30 cellular contexts compared by ENCODE assay signal in genomic region chr16:82008957-82009592, GRCh38. TPM values are rescaled to one million over a fixed set of nuclear protein-coding genes. Genes with fewer than 3 reads are reported as not detected.
"Had no signal": no experiment of that assay in that cellular context is flagged by ENCODE, and none has a peak within 500 bp of the region (broad histone marks: within the 10 kb centered on the region; RNA-seq: fewer than 3 reads in every experiment).

No MANE protein-coding gene starts in this region.

- ATAC-seq: activated T-cell treated with anti-CD3 and anti-CD28 coated beads, Interleukin-2, amount 50 U/mL, for 72 hours; effector memory CD8-positive, alpha-beta T cell; gastroesophageal sphincter; left colon had no signal

- DNase-seq: activated CD4-positive, alpha-beta T cell treated with anti-CD3 and anti-CD28 coated beads, Interleukin-2, amount 50 U/mL, for 1 hour; activated CD4-positive, CD25-positive, alpha-beta regulatory T cell treated with anti-CD3 and anti-CD28 coated beads, Interleukin-2, amount 50 U/mL, for 72 hours; activated effector memory CD4-positive, alpha-beta T cell treated with anti-CD3 and anti-CD28 coated beads, Interleukin-2, amount 50 U/mL, for 16 hours; activated naive CD8-positive, alpha-beta T cell treated with anti-CD3 and anti-CD28 coated beads, Interleukin-2, amount 10 ng/mL, durations not matched to agents 7 days and 5 days; activated T-cell treated with anti-CD3 and anti-CD28 coated beads for 4 hours; activated T-cell treated with anti-CD3 and anti-CD28 coated beads, Interleukin-2, amount 50 U/mL, for 72 hours; amniotic stem cell; caudate nucleus; cortex of kidney; effector memory CD8-positive, alpha-beta T cell; erythroblast; head of caudate nucleus; hippocampal formation; immature natural killer cell; kidney; left colon; mammary epithelial cell; naive B cell; nucleus accumbens; stimulated activated naive CD4-positive, alpha-beta T cell; T1000; tibial artery had no signal

- H3K27ac Mint-ChIP-seq: activated naive CD8-positive, alpha-beta T cell treated with anti-CD3 and anti-CD28 coated beads, Interleukin-2, amount 10 ng/mL, durations not matched to agents 7 days and 5 days; effector memory CD8-positive, alpha-beta T cell; mesothelial cell of epicardium had no signal

- H3K4me1 Mint-ChIP-seq: neural crest cell had no signal

- H3K4me3 Mint-ChIP-seq: activated naive CD4-positive, alpha-beta T cell treated with anti-CD3 and anti-CD28 coated beads for 36 hours; effector memory CD8-positive, alpha-beta T cell; mesothelial cell of epicardium; neural crest cell had no signal

- H3K9me3 ChIP-seq: suprapubic skin had no signal

RNA-seq across cellular contexts. Expression of gene SDR42E1, which starts 2.2 kb away (rescaled TPM):
- total RNA-seq: chondrocyte, neural crest cell had no signal

RNA-seq across cellular contexts. Expression of gene HSD17B2, which starts 26.0 kb away (rescaled TPM):
- total RNA-seq: activated naive CD4-positive, alpha-beta T cell treated with anti-CD3 and anti-CD28 coated beads for 36 hours; activated naive CD8-positive, alpha-beta T cell treated with anti-CD3 and anti-CD28 coated beads, Interleukin-2, amount 10 ng/mL, durations not matched to agents 7 days and 5 days; activated T-cell treated with anti-CD3 and anti-CD28 coated beads, Interleukin-2, amount 50 U/mL, for 72 hours; chondrocyte; neural crest cell; right atrium auricular region; T-helper 1 cell treated with Interleukin-12 subunit alpha and Interleukin-12 subunit beta and Interleukin-4 antibody, amounts not matched to agents 30 ng/mL and 1 ng/mL, for 36 hours had no signal
